Comparison of ENCODE assay signal across 8 cellular contexts in genomic region chr12:29782285-29782820, GRCh38. TPM values are rescaled to one million over a fixed set of nuclear protein-coding genes. Genes with fewer than 3 reads are reported as not detected.
DNase-seq lines count a peak whose midpoint lies in the region; ATAC-seq and TF ChIP-seq lines count a peak whose summit lies in the region.

No MANE protein-coding gene starts in this region.

- H3K27me3 ChIP-seq in IMR-90 (ENCODE audit: control insufficient read depth, insufficient read depth, low read length): peaks cover 3% of the 10 kb centered on the region; the same call in 1 of the 2 replicates
- no peaks in the 10 kb centered on the region for H3K27me3 ChIP-seq in skeletal muscle tissue (ENCODE audit: control insufficient read depth in 3 of 3, insufficient read depth in 3 of 3, low read length in 3 of 3)

- H3K4me1 Mint-ChIP-seq in activated naive CD8-positive, alpha-beta T cell treated with anti-CD3 and anti-CD28 coated beads, Interleukin-2, amount 10 ng/mL, durations not matched to agents 7 days and 5 days: no peaks in the 10 kb centered on the region

- H3K4ac ChIP-seq in IMR-90 (ENCODE audit: low read depth, low read length): peak overlapping the region; percentile 65; the same call in 1 of the 2 replicates

- no peak for TF ChIP-seq CTCF in GM12865 (IDR thresholded peaks at IDR 0.05; ENCODE audit: insufficient read depth, low read depth, low read length, missing control alignments)
- no peak for TF ChIP-seq CTCF in IMR-90 (conservative IDR thresholded peaks at IDR 0.05; ENCODE audit: low read depth, low read length)

- H2AK9ac ChIP-seq in IMR-90 (replicated peaks; ENCODE audit: low read depth, low read length, poor library complexity): no peak overlapping the region

- H3K9me3 Mint-ChIP-seq in activated naive CD8-positive, alpha-beta T cell treated with anti-CD3 and anti-CD28 coated beads, Interleukin-2, amount 10 ng/mL, durations not matched to agents 7 days and 5 days: no peaks in the 10 kb centered on the region

- H4K20me1 ChIP-seq in IMR-90 (ENCODE audit: insufficient read depth, low read length): peaks cover 24% of the 10 kb centered on the region

- DNase-seq in GM12865 (ENCODE audit: low read depth) (peak; percentile 70), IMR-90 (peak; percentile 71), T1000 (lab: John Stamatoyannopoulos, UW) (no peak), pons (ENCODE audit: low spot score) (no peak)
- DNase-seq in activated naive CD8-positive, alpha-beta T cell treated with anti-CD3 and anti-CD28 coated beads, Interleukin-2, amount 10 ng/mL, durations not matched to agents 7 days and 5 days: no peak

- H4K8ac ChIP-seq in IMR-90 (ENCODE audit: low read depth in 2 of 2, low read length in 2 of 2): peak overlapping the region; percentile 32 to 69; a peak in 3 of 4 replicates

- peak overlapping the region; percentile 68; the same call in 1 of the 2 replicates for H4K91ac ChIP-seq in IMR-90 (ENCODE audit: insufficient read depth, low read depth, low read length)

- H3K4me3 ChIP-seq in GM12865 (ENCODE audit: low read depth, low read length) (no peak overlapping the region; the same call in 1 of the 2 replicates), IMR-90 (ENCODE audit: insufficient read depth, low read depth, low read length) (peak overlapping the region; percentile 95), iPS-11a (ENCODE audit: low read depth, low read length) (peak overlapping the region; percentile 71), skeletal muscle tissue (ENCODE audit: low read length in 3 of 3) (peak overlapping the region; percentile 86 to 92 (median 88))

- H3K18ac ChIP-seq in IMR-90 (ENCODE audit: low read depth, low read length): peak overlapping the region; percentile 81

- ATAC-seq in GM21619 (IDR thresholded peaks at IDR 0.05; ENCODE audit: unreplicated experiment): peak; percentile 68
- peak; percentile 4 for ATAC-seq in IMR-90 (ENCODE audit: low read depth)
- ATAC-seq in activated naive CD8-positive, alpha-beta T cell treated with anti-CD3 and anti-CD28 coated beads, Interleukin-2, amount 10 ng/mL, durations not matched to agents 7 days and 5 days (ENCODE audit: low read depth): no peak

- H3K27ac Mint-ChIP-seq in activated naive CD8-positive, alpha-beta T cell treated with anti-CD3 and anti-CD28 coated beads, Interleukin-2, amount 10 ng/mL, durations not matched to agents 7 days and 5 days: no peak overlapping the region

- no peak overlapping the region for H2AK5ac ChIP-seq in IMR-90 (ENCODE audit: low read depth, low read length)

- peak overlapping the region; percentile 38; the same call in 1 of the 2 replicates for H2BK20ac ChIP-seq in IMR-90 (ENCODE audit: low read depth, low read length)

- H2BK15ac ChIP-seq in IMR-90 (ENCODE audit: low read depth, low read length): no peak overlapping the region

- peaks cover 4% of the 10 kb centered on the region for H3K4me1 ChIP-seq in IMR-90 (ENCODE audit: control insufficient read depth, insufficient read depth, low read length)
- peaks cover 15 to 20% (median 20%) of the 10 kb centered on the region in 3 donors for H3K4me1 ChIP-seq in skeletal muscle tissue (ENCODE audit: control insufficient read depth in 3 of 3, insufficient read depth in 3 of 3, low read length in 3 of 3)

- H3K9me3 ChIP-seq in IMR-90 (ENCODE audit: control insufficient read depth, insufficient read depth, low read length): no peaks in the 10 kb centered on the region; the same call in 1 of the 2 replicates
- H3K9me3 ChIP-seq in skeletal muscle tissue (ENCODE audit: control insufficient read depth in 3 of 3, low read length in 3 of 3): no peaks in the 10 kb centered on the region

- BruUV-seq in IMR-90 (replicated peaks; lab: Mats Ljungman, UMichigan): TSS peak; percentile 26

- no peaks in the 10 kb centered on the region for H3K9me1 ChIP-seq in IMR-90 (ENCODE audit: insufficient read depth, low read length)

- peak overlapping the region; percentile 77 for H2BK5ac ChIP-seq in IMR-90 (ENCODE audit: low read depth, low read length, poor library complexity, severe bottlenecking)

- H3K23ac ChIP-seq in IMR-90 (ENCODE audit: low read depth, low read length): 0 out of 2 replicates have a peak overlapping the region, but pooled peaks have one; percentile 3

- peak overlapping the region; percentile 80 for H2AFZ ChIP-seq in IMR-90 (replicated peaks; ENCODE audit: low read length, poor library complexity)

- H3K27ac ChIP-seq in IMR-90 (ENCODE audit: insufficient read depth, low read length): peak overlapping the region; percentile 89
- H3K27ac ChIP-seq in skeletal muscle tissue (ENCODE audit: low read depth, low read length): peak overlapping the region; percentile 96

- dilution Hi-C loops in IMR-90 (cut with HindIII; ENCODE audit: low sequenced_read_pairs, unreplicated experiment): no loop called here

- no peak for TF ChIP-seq POLR2A in IMR-90 (IDR thresholded peaks at IDR 0.05; ENCODE audit: low read depth, low read length)

- H3K36me3 Mint-ChIP-seq in activated naive CD8-positive, alpha-beta T cell treated with anti-CD3 and anti-CD28 coated beads, Interleukin-2, amount 10 ng/mL, durations not matched to agents 7 days and 5 days: no peaks in the 10 kb centered on the region

- H3K79me1 ChIP-seq in IMR-90 (ENCODE audit: low read depth in 1 of 2, low read length in 2 of 2): peaks cover 8 to 31% of the 10 kb centered on the region in 2 experiments; a peak in 3 of 4 replicates

- no peak overlapping the region for H4K5ac ChIP-seq in IMR-90 (ENCODE audit: low read depth, low read length)

- peak overlapping the region; percentile 70; the same call in 1 of the 2 replicates for H2BK120ac ChIP-seq in IMR-90 (ENCODE audit: low read depth, low read length)

- CTCF ChIA-PET in IMR-90 (lab: Yijun Ruan, JAX): interaction anchor here (1.5 kb wide), 1 partner anchor 13 kb away, joined by 3 read pairs; no protein-coding TSS in a partner anchor

- intact Hi-C loops in IMR-90 (cut with micrococcal nuclease): loop anchor here (1.0 to 10.0 kb wide), 5 partner anchors 43 to 1020 kb away; no protein-coding TSS in a partner anchor

- H3K4me2 ChIP-seq in IMR-90 (ENCODE audit: low read depth, low read length): peak overlapping the region; percentile 73

- H3K27me3 Mint-ChIP-seq in activated naive CD8-positive, alpha-beta T cell treated with anti-CD3 and anti-CD28 coated beads, Interleukin-2, amount 10 ng/mL, durations not matched to agents 7 days and 5 days: peaks cover 36% of the 10 kb centered on the region

- H3K56ac ChIP-seq in IMR-90 (ENCODE audit: extremely low read depth, insufficient read depth, low read length): peak overlapping the region; percentile 70

- H3K4me3 Mint-ChIP-seq in activated naive CD8-positive, alpha-beta T cell treated with anti-CD3 and anti-CD28 coated beads, Interleukin-2, amount 10 ng/mL, durations not matched to agents 7 days and 5 days: peak overlapping the region; percentile 10

- POLR2A ChIA-PET in IMR-90 (lab: Charles Lee; ENCODE audit: unreplicated experiment): interaction anchor here (0.7 kb wide), 1 partner anchor 586 kb away, joined by 5 read pairs; no protein-coding TSS in a partner anchor
- POLR2A ChIA-PET in activated naive CD8-positive, alpha-beta T cell treated with anti-CD3 and anti-CD28 coated beads, Interleukin-2, amount 10 ng/mL, durations not matched to agents 7 days and 5 days (lab: Charles Lee): no interaction called here

- peak overlapping the region; percentile 86 for H3K9ac ChIP-seq in IMR-90 (ENCODE audit: low read depth, low read length)
- peak overlapping the region; percentile 84 to 87 (median 85) for H3K9ac ChIP-seq in skeletal muscle tissue (ENCODE audit: low read depth in 1 of 3, low read length in 3 of 3)

- H3K36me3 ChIP-seq in IMR-90 (ENCODE audit: control insufficient read depth, insufficient read depth, low read length) (peaks cover 2% of the 10 kb centered on the region; the same call in 1 of the 2 replicates), skeletal muscle tissue (ENCODE audit: control insufficient read depth in 3 of 3, insufficient read depth in 3 of 3, low read length in 3 of 3) (no peaks in the 10 kb centered on the region)

- TF ChIP-seq RAD21 in IMR-90 (IDR thresholded peaks at IDR 0.05; ENCODE audit: low read length): 0 out of 2 replicates have a peak, but pooled peaks have one; percentile 3

- WGBS in IMR-90 (ENCODE audit: extremely low coverage in 2 of 2, insufficient read length in 1 of 2), 2 experiments: 0% methylated on average over 1 of the region's 16 CpGs; no CpG with 5 or more reads in 1 of the 2 experiments

- peak overlapping the region; percentile 30; the same call in 1 of the 2 replicates for H3K14ac ChIP-seq in IMR-90 (replicated peaks; ENCODE audit: low read depth, low read length)

- in situ Hi-C loops in IMR-90 (cut with MboI; ENCODE audit: low sequenced_read_pairs): loop anchor here (10.0 kb wide), 1 partner anchor 238 kb away; no protein-coding TSS in a partner anchor

TF ChIP-seq in IMR-90, 13 proteins besides CTCF, POLR2A, EP300 and RAD21 (continues in another document):
- peak; percentile 36 for TF ChIP-seq RCOR1 (IDR thresholded peaks at IDR 0.05; ENCODE audit: insufficient replicate concordance, low read length)
- TF ChIP-seq ELK1 (IDR thresholded peaks at IDR 0.05; ENCODE audit: borderline replicate concordance, low read depth, low read length): no peak
- TF ChIP-seq USF2 (IDR thresholded peaks at IDR 0.05; ENCODE audit: low read depth, low read length): no peak
- no peak for TF ChIP-seq BHLHE40 (IDR thresholded peaks at IDR 0.05; ENCODE audit: low read depth, low read length)
- no peak for TF ChIP-seq FOS (IDR thresholded peaks at IDR 0.05; ENCODE audit: low read depth, low read length)

RNA-seq across cellular contexts. Expression of gene TMTC1, which starts 1.4 kb away (rescaled TPM):
- total RNA-seq in IMR-90 (2012; rRNA removed): 31.9 and 36.4 TPM in 2 replicates
- polyA plus RNA-seq in IMR-90 (2012; rRNA removed): 10.6 and 12.5 TPM in 2 replicates
- polyA plus RNA-seq in IMR-90 (2012; cell fraction: cytosol; rRNA removed): 6.4 and 7.7 TPM in 2 replicates
- polyA plus RNA-seq in IMR-90 (2012; cell fraction: nucleus; rRNA removed; ENCODE audit: low replicate concordance): 4.2 and 12.2 TPM in 2 replicates
- not detected for total RNA-seq in activated naive CD8-positive, alpha-beta T cell treated with anti-CD3 and anti-CD28 coated beads, Interleukin-2, amount 10 ng/mL, durations not matched to agents 7 days and 5 days
- total RNA-seq in skeletal muscle tissue: 37.6 TPM

Comparison
In these comparisons a context has a peak if more than half of its experiments do, and no peak if none do; other contexts are left out.
1. DNase-seq: peak in GM12865 (single experiment) and IMR-90 (single experiment); none in activated naive CD8-positive, alpha-beta T cell treated with anti-CD3 and anti-CD28 coated beads, Interleukin-2, amount 10 ng/mL, durations not matched to agents 7 days and 5 days (single experiment), T1000 (single experiment) and pons (single experiment).
2. RNA of gene TMTC1, which starts 1.4 kb away (total RNA-seq): 37.6 TPM in skeletal muscle tissue (single experiment) and 31.9 to 36.4 TPM in IMR-90; not detected in activated naive CD8-positive, alpha-beta T cell treated with anti-CD3 and anti-CD28 coated beads, Interleukin-2, amount 10 ng/mL, durations not matched to agents 7 days and 5 days; every median in the first group is over 10 times any median in the second.